ENCODE assay signal across 1 cellular context in the genomic region with DNA sequence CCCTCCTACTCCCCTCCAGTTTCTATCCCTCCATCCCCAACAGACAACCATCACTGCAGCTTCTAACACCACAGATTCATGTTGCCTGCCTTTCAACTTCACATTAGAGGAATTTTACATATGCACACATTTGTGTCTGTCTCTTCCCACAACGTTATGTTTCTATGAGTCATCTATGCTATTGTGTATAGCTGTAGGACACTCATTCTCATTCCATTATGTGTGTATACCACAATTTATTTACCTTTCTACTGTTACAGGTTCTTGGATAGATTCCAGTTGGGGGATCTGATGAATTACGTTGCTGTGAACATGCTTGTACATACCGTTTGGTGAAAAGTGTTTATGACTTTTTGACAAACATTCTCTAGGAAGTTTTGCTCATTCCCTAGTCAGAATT.
TF ChIP-seq lines count a peak whose summit lies in the region.

No MANE protein-coding gene starts in this region.

TF ChIP-seq in K562, 482 proteins besides CTCF, POLR2A, EP300 and RAD21 (continued from another document):
- TF ChIP-seq, protein P1, sequence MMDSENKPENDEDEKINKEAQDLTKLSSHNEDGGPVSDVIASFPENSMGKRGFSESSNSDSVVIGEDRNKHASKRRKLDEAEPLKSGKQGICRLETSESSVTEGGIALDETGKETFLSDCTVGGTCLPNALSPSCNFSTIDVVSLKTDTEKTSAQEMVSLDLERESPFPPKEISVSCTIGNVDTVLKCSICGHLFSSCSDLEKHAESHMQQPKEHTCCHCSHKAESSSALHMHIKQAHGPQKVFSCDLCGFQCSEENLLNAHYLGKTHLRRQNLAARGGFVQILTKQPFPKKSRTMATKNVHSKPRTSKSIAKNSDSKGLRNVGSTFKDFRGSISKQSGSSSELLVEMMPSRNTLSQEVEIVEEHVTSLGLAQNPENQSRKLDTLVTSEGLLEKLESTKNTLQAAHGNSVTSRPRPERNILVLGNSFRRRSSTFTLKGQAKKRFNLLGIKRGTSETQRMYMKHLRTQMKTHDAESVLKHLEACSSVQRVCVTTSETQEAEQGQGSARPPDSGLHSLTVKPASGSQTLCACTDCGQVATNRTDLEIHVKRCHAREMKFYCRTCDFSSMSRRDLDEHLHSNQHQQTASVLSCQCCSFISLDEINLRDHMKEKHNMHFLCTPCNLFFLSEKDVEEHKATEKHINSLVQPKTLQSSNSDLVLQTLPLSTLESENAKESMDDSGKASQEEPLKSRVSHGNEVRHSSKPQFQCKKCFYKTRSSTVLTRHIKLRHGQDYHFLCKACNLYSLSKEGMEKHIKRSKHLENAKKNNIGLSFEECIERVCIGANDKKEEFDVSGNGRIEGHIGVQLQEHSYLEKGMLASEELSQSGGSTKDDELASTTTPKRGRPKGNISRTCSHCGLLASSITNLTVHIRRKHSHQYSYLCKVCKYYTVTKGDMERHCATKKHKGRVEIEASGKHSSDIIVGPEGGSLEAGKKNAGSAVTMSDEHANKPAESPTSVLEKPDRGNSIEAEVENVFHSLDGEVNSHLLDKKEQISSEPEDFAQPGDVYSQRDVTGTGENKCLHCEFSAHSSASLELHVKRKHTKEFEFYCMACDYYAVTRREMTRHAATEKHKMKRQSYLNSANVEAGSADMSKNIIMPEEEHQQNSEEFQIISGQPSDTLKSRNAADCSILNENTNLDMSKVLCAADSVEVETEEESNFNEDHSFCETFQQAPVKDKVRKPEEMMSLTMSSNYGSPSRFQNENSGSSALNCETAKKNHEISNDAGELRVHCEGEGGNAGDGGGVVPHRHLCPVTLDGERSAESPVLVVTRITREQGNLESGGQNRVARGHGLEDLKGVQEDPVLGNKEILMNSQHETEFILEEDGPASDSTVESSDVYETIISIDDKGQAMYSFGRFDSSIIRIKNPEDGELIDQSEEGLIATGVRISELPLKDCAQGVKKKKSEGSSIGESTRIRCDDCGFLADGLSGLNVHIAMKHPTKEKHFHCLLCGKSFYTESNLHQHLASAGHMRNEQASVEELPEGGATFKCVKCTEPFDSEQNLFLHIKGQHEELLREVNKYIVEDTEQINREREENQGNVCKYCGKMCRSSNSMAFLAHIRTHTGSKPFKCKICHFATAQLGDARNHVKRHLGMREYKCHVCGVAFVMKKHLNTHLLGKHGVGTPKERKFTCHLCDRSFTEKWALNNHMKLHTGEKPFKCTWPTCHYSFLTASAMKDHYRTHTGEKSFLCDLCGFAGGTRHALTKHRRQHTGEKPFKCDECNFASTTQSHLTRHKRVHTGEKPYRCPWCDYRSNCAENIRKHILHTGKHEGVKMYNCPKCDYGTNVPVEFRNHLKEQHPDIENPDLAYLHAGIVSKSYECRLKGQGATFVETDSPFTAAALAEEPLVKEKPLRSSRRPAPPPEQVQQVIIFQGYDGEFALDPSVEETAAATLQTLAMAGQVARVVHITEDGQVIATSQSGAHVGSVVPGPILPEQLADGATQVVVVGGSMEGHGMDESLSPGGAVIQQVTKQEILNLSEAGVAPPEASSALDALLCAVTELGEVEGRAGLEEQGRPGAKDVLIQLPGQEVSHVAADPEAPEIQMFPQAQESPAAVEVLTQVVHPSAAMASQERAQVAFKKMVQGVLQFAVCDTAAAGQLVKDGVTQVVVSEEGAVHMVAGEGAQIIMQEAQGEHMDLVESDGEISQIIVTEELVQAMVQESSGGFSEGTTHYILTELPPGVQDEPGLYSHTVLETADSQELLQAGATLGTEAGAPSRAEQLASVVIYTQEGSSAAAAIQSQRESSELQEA (IDR thresholded peaks at IDR 0.05; ENCODE audit: low read depth), result no peak
- TF ChIP-seq NFYB (IDR thresholded peaks at IDR 0.05; ENCODE audit: extremely low read depth, insufficient read length) (no peak), ILK (tag; IDR thresholded peaks at IDR 0.05; ENCODE audit: borderline replicate concordance, low read depth) (no peak)
